Comparison of ENCODE assay signal across 29 cellular contexts in the genomic region with DNA sequence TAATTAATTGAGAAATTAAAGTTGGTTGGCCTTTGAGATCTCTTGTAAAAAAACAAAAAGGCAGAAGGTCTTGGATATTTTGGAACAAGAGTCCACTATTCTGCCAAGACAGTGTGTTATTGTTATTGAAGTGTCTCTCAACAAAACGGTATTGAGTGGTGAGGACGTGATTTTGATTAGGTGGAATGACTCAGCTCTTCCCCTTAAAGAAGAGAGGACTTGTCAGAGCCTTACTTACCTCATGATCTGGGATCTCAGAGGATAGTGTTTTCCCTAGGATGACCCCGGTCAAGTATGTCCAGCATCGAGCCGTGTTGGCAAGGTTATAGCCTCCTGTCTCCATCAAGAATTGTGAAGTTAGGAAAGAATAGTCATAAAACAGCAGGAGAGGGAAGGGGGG.
A peak's percentile ranks its signal among the peaks of the same experiment; 100 is the strongest.
DNase-seq lines count a peak whose midpoint lies in the region; ATAC-seq and TF ChIP-seq lines count a peak whose summit lies in the region.
"Had no signal": no experiment of that assay in that cellular context is flagged by ENCODE, and none has a peak within 500 bp of the region (broad histone marks: within the 10 kb centered on the region; RNA-seq: fewer than 3 reads in every experiment).

No MANE protein-coding gene starts in this region.

- no peak overlapping the region for H3K4me3 Mint-ChIP-seq in T-cell
- H3K4me3 Mint-ChIP-seq: activated CD4-positive, alpha-beta T cell treated with anti-CD3 and anti-CD28 coated beads for 36 hours; activated CD8-positive, alpha-beta T cell treated with anti-CD3 and anti-CD28 coated beads, Interleukin-2, amount 10 ng/mL, durations not matched to agents 7 days and 5 days; activated naive CD4-positive, alpha-beta T cell treated with anti-CD3 and anti-CD28 coated beads, Interleukin-2, amount 50 U/mL, for 24 hours; CD4-positive, alpha-beta memory T cell; natural killer cell; stimulated activated naive B cell treated with anti-CD40 and anti-IgM and Interleukin-4, amounts not matched to agents 10 μg/mL and 1 μg/mL and 100 μg/mL, for 72 hours had no signal

- peak overlapping the region; percentile 65 for H3K27ac ChIP-seq in osteoblast (ENCODE audit: low read depth, low read length)
- H3K27ac ChIP-seq: brain microvascular endothelial cell, lower lobe of right lung had no signal

- TF ChIP-seq CTCF in fibroblast of mammary gland (conservative IDR thresholded peaks at IDR 0.05; ENCODE audit: control insufficient read depth, insufficient read depth, low read depth, low read length), result no peak
- no peak for TF ChIP-seq CTCF in osteoblast (IDR thresholded peaks at IDR 0.05; ENCODE audit: extremely low read depth, low read depth, low read length)

- no peak overlapping the region for H3K4me2 ChIP-seq in osteoblast (ENCODE audit: insufficient read depth, low read length)

- in situ Hi-C loops in SK-MEL-5 (cut with HindIII; ENCODE audit: low pct_unique_long_range_greater_than_20kb, low sequenced_read_pairs), result no loop called here

- no peaks in the 10 kb centered on the region for H4K20me1 ChIP-seq in osteoblast (ENCODE audit: insufficient read depth, low read length)

- no peaks in the 10 kb centered on the region for H3K79me2 ChIP-seq in osteoblast (ENCODE audit: insufficient read depth, low read length)

- no peaks in the 10 kb centered on the region for H3K9me3 ChIP-seq in osteoblast (ENCODE audit: low read depth, low read length)
- H3K9me3 ChIP-seq: lower lobe of right lung, mucosa of descending colon had no signal

- H3K27ac Mint-ChIP-seq in T-cell, result no peak overlapping the region
- H3K27ac Mint-ChIP-seq: activated CD4-positive, alpha-beta T cell treated with anti-CD3 and anti-CD28 coated beads for 36 hours; activated CD8-positive, alpha-beta T cell treated with anti-CD3 and anti-CD28 coated beads, Interleukin-2, amount 10 ng/mL, durations not matched to agents 7 days and 5 days; activated naive CD4-positive, alpha-beta T cell treated with anti-CD3 and anti-CD28 coated beads, Interleukin-2, amount 50 U/mL, for 24 hours; activated T-helper 2 cell treated with anti-CD3 and anti-CD28 coated beads, Interferon-gamma antibody, Interleukin-2, Interleukin-4, amounts not matched to agents 10 μg/mL and 5 μg/mL and 100 μg/mL, durations not matched to agents 14 hours and 24 hours and 36 hours; CD4-positive, alpha-beta memory T cell; natural killer cell; stimulated activated naive B cell treated with anti-CD40 and anti-IgM and Interleukin-4, amounts not matched to agents 10 μg/mL and 1 μg/mL and 100 μg/mL, for 72 hours had no signal

- H3K27me3 ChIP-seq in osteoblast (ENCODE audit: insufficient read depth, low read length), result peaks cover 23% of the 10 kb centered on the region
- H3K27me3 ChIP-seq: brain microvascular endothelial cell had no signal

- CTCF ChIA-PET in T-cell (lab: Charles Lee), result no interaction called here

- no peaks in the 10 kb centered on the region for H3K4me1 Mint-ChIP-seq in T-cell
- H3K4me1 Mint-ChIP-seq: activated CD4-positive, alpha-beta T cell treated with anti-CD3 and anti-CD28 coated beads for 36 hours; activated naive CD4-positive, alpha-beta T cell treated with anti-CD3 and anti-CD28 coated beads, Interleukin-2, amount 50 U/mL, for 24 hours; CD4-positive, alpha-beta memory T cell; natural killer cell; stimulated activated naive B cell treated with anti-CD40 and anti-IgM and Interleukin-4, amounts not matched to agents 10 μg/mL and 1 μg/mL and 100 μg/mL, for 72 hours had no signal

- H3K36me3 Mint-ChIP-seq in T-cell, result peaks cover 49% of the 10 kb centered on the region
- H3K36me3 Mint-ChIP-seq: natural killer cell had no signal

- H3K27me3 Mint-ChIP-seq in T-cell, result no peaks in the 10 kb centered on the region
- H3K27me3 Mint-ChIP-seq: activated CD4-positive, alpha-beta T cell treated with anti-CD3 and anti-CD28 coated beads for 36 hours; activated naive CD4-positive, alpha-beta T cell treated with anti-CD3 and anti-CD28 coated beads, Interleukin-2, amount 50 U/mL, for 24 hours; CD4-positive, alpha-beta memory T cell had no signal

- DNase-seq in Ammon's horn (ENCODE audit: low spot score) (peak; percentile 2), SK-MEL-5 (ENCODE audit: low read depth, low spot score) (peak; percentile 97), fibroblast of mammary gland (ENCODE audit: low read depth) (peak; percentile 53), osteoblast (ENCODE audit: insufficient read length, low spot score, missing footprints) (no peak), NCI-H1105 treated with DMSO at 0.1 percent for 48 hours (lab: John Stamatoyannopoulos, UW) (no peak), SHP77 treated with DMSO at 0.1 percent for 48 hours (lab: John Stamatoyannopoulos, UW) (no peak), T-cell (no peak), activated T-cell treated with anti-CD3 and anti-CD28 coated beads for 4 hours (no peak)
- DNase-seq: activated CD4-positive, alpha-beta T cell treated with anti-CD3 and anti-CD28 coated beads for 36 hours; activated CD8-positive, alpha-beta T cell treated with anti-CD3 and anti-CD28 coated beads, Interleukin-2, amount 10 ng/mL, durations not matched to agents 7 days and 5 days; amniotic stem cell; brain microvascular endothelial cell; CD4-positive, alpha-beta memory T cell; DMS 273 treated with DMSO at 0.1 percent for 48 hours; KG1; lower lobe of right lung; MM.1S; mucosa of descending colon; natural killer cell; NCI-H1417; NCI-H2029; NCI-H345; occipital lobe; SIG-M5; stimulated activated CD4-positive, alpha-beta T cell treated with anti-CD3 and anti-CD28 coated beads, Interleukin-15, amount 100 ng/mL, for 24 hours; stimulated activated naive B cell treated with anti-CD40 and anti-IgM and Interleukin-4, amounts not matched to agents 10 μg/mL and 1 μg/mL and 100 μg/mL, for 72 hours; T-helper 9 cell had no signal

- H3K36me3 ChIP-seq in osteoblast (ENCODE audit: insufficient read depth, low read length), result no peaks in the 10 kb centered on the region
- H3K36me3 ChIP-seq: brain microvascular endothelial cell had no signal

- ATAC-seq in T-cell (replicated peaks in 1 of 4), result no peak
- ATAC-seq: activated CD4-positive, alpha-beta T cell treated with anti-CD3 and anti-CD28 coated beads for 36 hours; activated CD8-positive, alpha-beta T cell treated with anti-CD3 and anti-CD28 coated beads, Interleukin-2, amount 10 ng/mL, durations not matched to agents 7 days and 5 days; lower lobe of right lung; mucosa of descending colon; natural killer cell; stimulated activated naive B cell treated with anti-CD40 and anti-IgM and Interleukin-4, amounts not matched to agents 10 μg/mL and 1 μg/mL and 100 μg/mL, for 72 hours had no signal

- H3K9me3 Mint-ChIP-seq in T-cell, result no peaks in the 10 kb centered on the region
- H3K9me3 Mint-ChIP-seq: activated naive CD4-positive, alpha-beta T cell treated with anti-CD3 and anti-CD28 coated beads, Interleukin-2, amount 50 U/mL, for 24 hours; activated T-helper 2 cell treated with anti-CD3 and anti-CD28 coated beads, Interferon-gamma antibody, Interleukin-2, Interleukin-4, amounts not matched to agents 10 μg/mL and 5 μg/mL and 100 μg/mL, durations not matched to agents 14 hours and 24 hours and 36 hours; CD4-positive, alpha-beta memory T cell; natural killer cell; stimulated activated naive B cell treated with anti-CD40 and anti-IgM and Interleukin-4, amounts not matched to agents 10 μg/mL and 1 μg/mL and 100 μg/mL, for 72 hours had no signal

- no peak overlapping the region for H2AFZ ChIP-seq in osteoblast (ENCODE audit: low read length)

- POLR2A ChIA-PET in T-cell (lab: Charles Lee), result no interaction called here

- peaks cover 5% of the 10 kb centered on the region for H3K4me1 ChIP-seq in osteoblast (ENCODE audit: insufficient read depth, low read length)
- H3K4me1 ChIP-seq: lower lobe of right lung had no signal

- H3K4me3 ChIP-seq in fibroblast of mammary gland (ENCODE audit: control insufficient read depth, low read depth, low read length), result no peak overlapping the region
- H3K4me3 ChIP-seq in osteoblast (ENCODE audit: insufficient read depth, low read length), result no peak overlapping the region
- H3K4me3 ChIP-seq: lower lobe of right lung, mucosa of descending colon had no signal

Comparison
In these comparisons a context has a peak if more than half of its experiments do, and no peak if none do; other contexts are left out.
1. DNase-seq: peak in Ammon's horn (single experiment), SK-MEL-5 (single experiment) and fibroblast of mammary gland (single experiment); none in osteoblast (single experiment), NCI-H1105 treated with DMSO at 0.1 percent for 48 hours (single experiment), SHP77 treated with DMSO at 0.1 percent for 48 hours (single experiment), T-cell (0 of 34) and activated T-cell treated with anti-CD3 and anti-CD28 coated beads for 4 hours (single experiment).